In the genomic region with DNA sequence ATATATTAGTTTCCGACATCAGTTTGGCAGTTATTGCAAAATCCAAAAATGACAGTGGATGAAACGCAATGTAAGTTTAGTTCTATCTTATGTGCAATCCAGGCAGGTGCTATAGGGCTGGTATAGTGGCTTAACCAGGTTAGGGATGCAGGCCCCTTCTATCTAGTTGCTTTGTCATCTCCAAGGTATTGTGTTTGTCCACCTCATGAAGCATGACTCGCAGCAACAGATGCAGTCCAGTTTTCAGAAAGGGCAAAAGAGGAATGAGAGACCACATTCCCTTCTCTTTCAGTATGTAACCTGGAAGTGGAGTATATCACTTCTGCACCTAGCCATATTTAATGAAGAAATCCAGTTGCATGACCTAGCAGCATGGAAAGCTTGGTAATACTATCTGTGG, we compare ENCODE assay signal across 33 cellular contexts. TPM values are rescaled to one million over a fixed set of nuclear protein-coding genes. Genes with fewer than 3 reads are reported as not detected.
"Had no signal": no experiment of that assay in that cellular context is flagged by ENCODE, and none has a peak within 500 bp of the region (broad histone marks: within the 10 kb centered on the region; RNA-seq: fewer than 3 reads in every experiment).

No MANE protein-coding gene starts in this region.

- H3K4me3 Mint-ChIP-seq: activated B cell treated with CpG ODN at 0.5 μM for 24 hours; activated CD8-positive, alpha-beta T cell treated with anti-CD3 and anti-CD28 coated beads for 36 hours; activated naive CD8-positive, alpha-beta T cell; activated T-cell treated with anti-CD3 and anti-CD28 coated beads, Interleukin-2, amount 50 U/mL, for 4 hours; activated T-helper 17 cell treated with anti-CD3 and anti-CD28 coated beads, Interleukin-2, amount 50 U/mL, for 72 hours; T-helper 17 cell; T-helper 2 cell treated with Interferon-gamma antibody and Interleukin-4, amounts not matched to agents 5 μg/mL and 100 μg/mL, for 36 hours had no signal

- H3K4me3 ChIP-seq: body of pancreas, cardiac muscle cell, colonic mucosa, esophagus squamous epithelium, gastroesophageal sphincter had no signal

- ATAC-seq: activated CD4-positive, CD25-positive, alpha-beta regulatory T cell treated with anti-CD3 and anti-CD28 coated beads, Interleukin-2, amount 50 U/mL, for 24 hours; activated CD8-positive, alpha-beta T cell treated with anti-CD3 and anti-CD28 coated beads for 36 hours; activated T-cell treated with anti-CD3 and anti-CD28 coated beads, Interleukin-2, amount 50 U/mL, for 4 hours; activated T-helper 17 cell treated with anti-CD3 and anti-CD28 coated beads, Interleukin-2, amount 50 U/mL, for 72 hours; body of pancreas; gastroesophageal sphincter; T-helper 17 cell had no signal

- H3K9me3 ChIP-seq: body of pancreas, colonic mucosa, esophagus squamous epithelium, gastroesophageal sphincter had no signal

- H3K27ac Mint-ChIP-seq: activated B cell treated with CpG ODN at 0.5 μM for 24 hours; activated CD8-positive, alpha-beta T cell treated with anti-CD3 and anti-CD28 coated beads for 36 hours; activated naive CD8-positive, alpha-beta T cell; activated T-helper 17 cell treated with anti-CD3 and anti-CD28 coated beads, Interleukin-2, amount 50 U/mL, for 72 hours; T-helper 17 cell; T-helper 2 cell treated with Interferon-gamma antibody and Interleukin-4, amounts not matched to agents 5 μg/mL and 100 μg/mL, for 36 hours had no signal

- H3K27ac ChIP-seq: body of pancreas, cardiac muscle cell, colonic mucosa, epithelial cell of prostate, esophagus squamous epithelium, gastroesophageal sphincter, WERI-Rb-1 had no signal

- H3K27me3 ChIP-seq: body of pancreas, cardiac muscle cell, colonic mucosa, esophagus squamous epithelium, gastroesophageal sphincter had no signal

- H3K4me1 ChIP-seq: body of pancreas, colonic mucosa, esophagus squamous epithelium, gastroesophageal sphincter had no signal

- H3K9me3 Mint-ChIP-seq: activated B cell treated with CpG ODN at 0.5 μM for 24 hours; activated CD8-positive, alpha-beta T cell treated with anti-CD3 and anti-CD28 coated beads for 36 hours; activated T-cell treated with anti-CD3 and anti-CD28 coated beads, Interleukin-2, amount 50 U/mL, for 4 hours; activated T-helper 17 cell treated with anti-CD3 and anti-CD28 coated beads, Interleukin-2, amount 50 U/mL, for 72 hours; T-helper 2 cell treated with Interferon-gamma antibody and Interleukin-4, amounts not matched to agents 5 μg/mL and 100 μg/mL, for 36 hours had no signal

- H3K36me3 Mint-ChIP-seq: activated naive CD8-positive, alpha-beta T cell had no signal

- H3K36me3 ChIP-seq: cardiac muscle cell, colonic mucosa, esophagus squamous epithelium, gastroesophageal sphincter had no signal

- FAIRE-seq: endometrium, endothelial cell of umbilical vein had no signal

- H3K4me1 Mint-ChIP-seq: activated T-helper 17 cell treated with anti-CD3 and anti-CD28 coated beads, Interleukin-2, amount 50 U/mL, for 72 hours; T-helper 17 cell had no signal

- DNase-seq: activated B cell treated with CpG ODN at 0.5 μM for 24 hours; activated CD4-positive, alpha-beta T cell treated with anti-CD3 and anti-CD28 coated beads for 48 hours; activated CD4-positive, alpha-beta T cell treated with anti-CD3 and anti-CD28 coated beads, Interleukin-2, amount 50 U/mL, for 1 hour; activated CD4-positive, alpha-beta T cell treated with anti-CD3 and anti-CD28 coated beads, Interleukin-2, amount 50 U/mL, for 48 hours; activated CD8-positive, alpha-beta memory T cell treated with anti-CD3 and anti-CD28 coated beads for 24 hours; activated CD8-positive, alpha-beta T cell treated with anti-CD3 and anti-CD28 coated beads for 36 hours; activated effector memory CD4-positive, alpha-beta T cell treated with Interleukin-2 at 50 U/mL for 16 hours; activated gamma-delta T cell treated with Interleukin-2 at 50 U/mL for 16 hours; activated naive CD4-positive, alpha-beta T cell treated with anti-CD3 and anti-CD28 coated beads, Interleukin-2, amount 50 U/mL, for 16 hours; activated naive CD4-positive, alpha-beta T cell treated with Interleukin-2 at 50 U/mL for 16 hours; activated T-cell treated with anti-CD3 and anti-CD28 coated beads, Interleukin-2, amount 50 U/mL, for 4 hours; amniotic stem cell; anterior cingulate cortex; body of pancreas; central memory CD4-positive, alpha-beta T cell; cerebellar nuclear complex; colonic mucosa; effector CD8-positive, alpha-beta T cell; esophagus squamous epithelium; foreskin melanocyte; T-helper 1 cell; T-helper 17 cell; T1000; WERI-Rb-1 had no signal

- H3K27me3 Mint-ChIP-seq: activated B cell treated with CpG ODN at 0.5 μM for 24 hours; activated CD8-positive, alpha-beta T cell treated with anti-CD3 and anti-CD28 coated beads for 36 hours had no signal

RNA-seq across cellular contexts. Expression of a gene that starts 59.7 kb away (rescaled TPM):
- total RNA-seq: endothelial cell of umbilical vein had no signal
- polyA plus RNA-seq: endothelial cell of umbilical vein had no signal
